ENCODE assay signal across 16 cellular contexts in the genomic region with DNA sequence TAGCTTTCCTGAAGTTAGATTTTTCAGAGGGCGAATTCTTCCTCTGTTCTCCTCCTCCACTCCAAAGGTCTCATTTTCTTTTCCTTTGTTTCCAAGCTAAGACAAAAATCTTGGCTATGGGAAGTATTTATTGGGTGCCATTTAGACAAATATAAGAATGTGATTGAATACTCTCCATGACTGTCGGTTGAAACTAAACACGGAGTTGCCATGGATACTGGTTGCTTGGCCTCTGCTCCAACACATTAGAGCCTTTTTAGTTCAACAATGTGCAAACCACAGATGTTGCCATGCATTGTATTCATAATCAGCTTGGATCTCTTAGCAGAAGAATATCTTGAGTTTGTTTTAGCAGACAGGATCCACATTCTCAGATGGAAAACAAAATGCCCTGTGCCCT.
"Had no signal": no experiment of that assay in that cellular context is flagged by ENCODE, and none has a peak within 500 bp of the region (broad histone marks: within the 10 kb centered on the region; RNA-seq: fewer than 3 reads in every experiment).

No MANE protein-coding gene starts in this region.

- H3K36me3 Mint-ChIP-seq: activated CD4-positive, alpha-beta memory T cell treated with anti-CD3 and anti-CD28 coated beads for 36 hours; activated naive CD4-positive, alpha-beta T cell treated with anti-CD3 and anti-CD28 coated beads, Interleukin-2, amount 50 U/mL, for 24 hours; stimulated activated effector memory CD8-positive, alpha-beta T cell treated with anti-CD3 and anti-CD28 coated beads, Interleukin-12 subunit alpha, Interleukin-12 subunit beta, amount 100 ng/mL, for 72 hours had no signal

- H3K4me1 Mint-ChIP-seq: activated CD4-positive, alpha-beta T cell treated with anti-CD3 and anti-CD28 coated beads for 36 hours; activated naive CD4-positive, alpha-beta T cell treated with anti-CD3 and anti-CD28 coated beads, Interleukin-2, amount 50 U/mL, for 24 hours; stimulated activated effector memory CD8-positive, alpha-beta T cell treated with anti-CD3 and anti-CD28 coated beads, Interleukin-12 subunit alpha, Interleukin-12 subunit beta, amount 100 ng/mL, for 72 hours had no signal

- H3K27me3 ChIP-seq: adrenal gland, foreskin keratinocyte, heart left ventricle, pancreas had no signal

- FAIRE-seq: pancreas had no signal

- H3K27ac ChIP-seq: adrenal gland, dorsolateral prefrontal cortex, foreskin keratinocyte, heart left ventricle, pancreas, thoracic aorta, WERI-Rb-1 had no signal

- H3K36me3 ChIP-seq: adrenal gland, heart left ventricle, pancreas, thoracic aorta, WERI-Rb-1 had no signal

- DNase-seq: activated CD4-positive, alpha-beta memory T cell treated with anti-CD3 and anti-CD28 coated beads for 36 hours; activated CD4-positive, alpha-beta T cell treated with anti-CD3 and anti-CD28 coated beads for 36 hours; activated T-cell treated with anti-CD3 and anti-CD28 coated beads, Interleukin-2, amount 50 U/mL, for 24 hours; adrenal gland; dorsolateral prefrontal cortex; foreskin keratinocyte; heart left ventricle; midbrain; pancreas; WERI-Rb-1 had no signal

- H3K4me3 Mint-ChIP-seq: activated CD4-positive, alpha-beta memory T cell treated with anti-CD3 and anti-CD28 coated beads for 36 hours; activated CD4-positive, alpha-beta T cell treated with anti-CD3 and anti-CD28 coated beads for 36 hours; activated naive CD4-positive, alpha-beta T cell treated with anti-CD3 and anti-CD28 coated beads, Interleukin-2, amount 50 U/mL, for 24 hours; activated T-cell treated with anti-CD3 and anti-CD28 coated beads, Interleukin-2, amount 50 U/mL, for 24 hours; neural crest cell; stimulated activated effector memory CD8-positive, alpha-beta T cell treated with anti-CD3 and anti-CD28 coated beads, Interleukin-12 subunit alpha, Interleukin-12 subunit beta, amount 100 ng/mL, for 72 hours; T-helper 1 cell treated with Interleukin-12 subunit alpha and Interleukin-12 subunit beta and Interleukin-4 antibody, amounts not matched to agents 30 μg/mL and 1 μg/mL, for 36 hours had no signal

- H3K27ac Mint-ChIP-seq: activated CD4-positive, alpha-beta memory T cell treated with anti-CD3 and anti-CD28 coated beads for 36 hours; activated CD4-positive, alpha-beta T cell treated with anti-CD3 and anti-CD28 coated beads for 36 hours; activated naive CD4-positive, alpha-beta T cell treated with anti-CD3 and anti-CD28 coated beads, Interleukin-2, amount 50 U/mL, for 24 hours; activated T-cell treated with anti-CD3 and anti-CD28 coated beads, Interleukin-2, amount 50 U/mL, for 24 hours; stimulated activated effector memory CD8-positive, alpha-beta T cell treated with anti-CD3 and anti-CD28 coated beads, Interleukin-12 subunit alpha, Interleukin-12 subunit beta, amount 100 ng/mL, for 72 hours; T-helper 1 cell treated with Interleukin-12 subunit alpha and Interleukin-12 subunit beta and Interleukin-4 antibody, amounts not matched to agents 30 μg/mL and 1 μg/mL, for 36 hours had no signal

- ATAC-seq: activated CD4-positive, alpha-beta T cell treated with anti-CD3 and anti-CD28 coated beads for 36 hours; foreskin keratinocyte; heart left ventricle; pancreas; stimulated activated effector memory CD8-positive, alpha-beta T cell treated with anti-CD3 and anti-CD28 coated beads, Interleukin-12 subunit alpha, Interleukin-12 subunit beta, amount 100 ng/mL, for 72 hours had no signal

- H3K4me1 ChIP-seq: adrenal gland, foreskin keratinocyte, heart left ventricle, pancreas had no signal

- H3K9me3 ChIP-seq: adrenal gland, pancreas, thoracic aorta had no signal

- H3K4me3 ChIP-seq: adrenal gland, dorsolateral prefrontal cortex, heart left ventricle, lung, pancreas, thoracic aorta had no signal
